ENCODE assay signal across 14 cellular contexts in genomic region chr12:71060426-71060825, GRCh38.
DNase-seq lines count a peak whose midpoint lies in the region; ATAC-seq and TF ChIP-seq lines count a peak whose summit lies in the region.
"Had no signal": no experiment of that assay in that cellular context is flagged by ENCODE, and none has a peak within 500 bp of the region (broad histone marks: within the 10 kb centered on the region; RNA-seq: fewer than 3 reads in every experiment).

No MANE protein-coding gene starts in this region.

- H3K27ac ChIP-seq in neural progenitor cell, result no peak overlapping the region
- H3K27ac ChIP-seq in esophagus muscularis mucosa (replicated peaks in 1 of 4), result no peak overlapping the region
- H3K27ac ChIP-seq: A549, BLaER1, HL-60 had no signal

- 91% methylated on average over 4 of the region's 4 CpGs for WGBS in esophagus muscularis mucosa

- TF ChIP-seq CTCF in neural progenitor cell (IDR thresholded peaks at IDR 0.05) (no peak), esophagus muscularis mucosa (IDR thresholded peaks at IDR 0.05) (no peak)

- no peak for TF ChIP-seq EP300 in esophagus muscularis mucosa (IDR thresholded peaks at IDR 0.05)

- no peaks in the 10 kb centered on the region for H3K36me3 Mint-ChIP-seq in neural progenitor cell
- H3K36me3 Mint-ChIP-seq: CD14-positive monocyte; CD4-positive, alpha-beta memory T cell had no signal

- H3K4me3 ChIP-seq in neural progenitor cell, result no peak overlapping the region
- no peak overlapping the region for H3K4me3 ChIP-seq in esophagus muscularis mucosa
- H3K4me3 ChIP-seq: A549, BLaER1, GM23338 had no signal

- no peak for TF ChIP-seq POLR2A in esophagus muscularis mucosa (IDR thresholded peaks at IDR 0.05; ENCODE audit: low read depth)

- H3K9me3 Mint-ChIP-seq in neural progenitor cell, result peaks cover 4% of the 10 kb centered on the region
- H3K9me3 Mint-ChIP-seq: GM23338 had no signal

- H3K27me3 ChIP-seq in neural progenitor cell (no peaks in the 10 kb centered on the region), esophagus muscularis mucosa (no peaks in the 10 kb centered on the region)
- H3K27me3 ChIP-seq: BLaER1 had no signal

- DNase-seq in D341Med (ENCODE audit: low spot score), result peak; percentile 73
- DNase-seq in NCI-H82 treated with DMSO at 0.1 percent for 48 hours (lab: John Stamatoyannopoulos, UW; ENCODE audit: unreplicated experiment), result peak; percentile 89
- DNase-seq in neural progenitor cell (ENCODE audit: low spot score), result peak; percentile 27
- DNase-seq in esophagus muscularis mucosa (ENCODE audit: extremely low spot score), result no peak
- DNase-seq in activated T-cell treated with anti-CD3 and anti-CD28 coated beads for 4 hours, result no peak
- no peak for DNase-seq in COR-L47 (lab: John Stamatoyannopoulos, UW)
- DNase-seq: CD4-positive, alpha-beta memory T cell; HCEC 1CT had no signal

- H3K4me1 ChIP-seq in neural progenitor cell, result no peaks in the 10 kb centered on the region
- no peaks in the 10 kb centered on the region for H3K4me1 ChIP-seq in esophagus muscularis mucosa
- H3K4me1 ChIP-seq: A549 had no signal

- intact Hi-C loops in esophagus muscularis mucosa (cut with DNase I), result no loop called here

- no peak overlapping the region for H3K4me3 Mint-ChIP-seq in neural progenitor cell
- H3K4me3 Mint-ChIP-seq: CD14-positive monocyte; CD4-positive, alpha-beta memory T cell; GM23338 had no signal

- H3K9me3 ChIP-seq in neural progenitor cell (ENCODE audit: low read depth), result no peaks in the 10 kb centered on the region
- no peaks in the 10 kb centered on the region for H3K9me3 ChIP-seq in esophagus muscularis mucosa
- H3K9me3 ChIP-seq: A549 had no signal

- H3F3A ChIP-seq in neural progenitor cell (ENCODE audit: low read depth), result no peaks in the 10 kb centered on the region

- peaks cover 2% of the 10 kb centered on the region for H3K27me3 Mint-ChIP-seq in neural progenitor cell (ENCODE audit: insufficient read depth, low read depth)
- H3K27me3 Mint-ChIP-seq: CD4-positive, alpha-beta memory T cell had no signal

- no peak overlapping the region for H3K27ac Mint-ChIP-seq in neural progenitor cell
- H3K27ac Mint-ChIP-seq: CD14-positive monocyte; CD4-positive, alpha-beta memory T cell; GM23338 had no signal

- no peak overlapping the region for H2AFZ ChIP-seq in neural progenitor cell (replicated peaks)
- H2AFZ ChIP-seq: GM23338 had no signal

- H3K79me2 ChIP-seq in neural progenitor cell (ENCODE audit: low read depth), result no peaks in the 10 kb centered on the region

- no peak for ATAC-seq in GM18868 (IDR thresholded peaks at IDR 0.05; ENCODE audit: unreplicated experiment)
- ATAC-seq: A549, GM23338 had no signal

- no peaks in the 10 kb centered on the region for H4K20me1 ChIP-seq in neural progenitor cell (ENCODE audit: low read depth)
- H4K20me1 ChIP-seq: BLaER1 had no signal

- no peak overlapping the region for H3K4me2 ChIP-seq in neural progenitor cell
- H3K4me2 ChIP-seq: A549, BLaER1, GM23338 had no signal

- H3K36me3 ChIP-seq in neural progenitor cell, result no peaks in the 10 kb centered on the region
- no peaks in the 10 kb centered on the region for H3K36me3 ChIP-seq in esophagus muscularis mucosa
- H3K36me3 ChIP-seq: BLaER1 had no signal

- peaks cover 9% of the 10 kb centered on the region for H3K4me1 Mint-ChIP-seq in neural progenitor cell
- H3K4me1 Mint-ChIP-seq: CD14-positive monocyte; CD4-positive, alpha-beta memory T cell; GM23338 had no signal

- no peak overlapping the region for H3K9ac ChIP-seq in neural progenitor cell
- H3K9ac ChIP-seq: BLaER1 had no signal

Comparison
In these comparisons a context has a peak if more than half of its experiments do, and no peak if none do; other contexts are left out.
1. DNase-seq: peak in D341Med (single experiment), NCI-H82 treated with DMSO at 0.1 percent for 48 hours (single experiment) and neural progenitor cell (single experiment); none in esophagus muscularis mucosa (single experiment), activated T-cell treated with anti-CD3 and anti-CD28 coated beads for 4 hours (single experiment) and COR-L47 (single experiment).